17 cellular contexts compared by ENCODE assay signal in the genomic region with DNA sequence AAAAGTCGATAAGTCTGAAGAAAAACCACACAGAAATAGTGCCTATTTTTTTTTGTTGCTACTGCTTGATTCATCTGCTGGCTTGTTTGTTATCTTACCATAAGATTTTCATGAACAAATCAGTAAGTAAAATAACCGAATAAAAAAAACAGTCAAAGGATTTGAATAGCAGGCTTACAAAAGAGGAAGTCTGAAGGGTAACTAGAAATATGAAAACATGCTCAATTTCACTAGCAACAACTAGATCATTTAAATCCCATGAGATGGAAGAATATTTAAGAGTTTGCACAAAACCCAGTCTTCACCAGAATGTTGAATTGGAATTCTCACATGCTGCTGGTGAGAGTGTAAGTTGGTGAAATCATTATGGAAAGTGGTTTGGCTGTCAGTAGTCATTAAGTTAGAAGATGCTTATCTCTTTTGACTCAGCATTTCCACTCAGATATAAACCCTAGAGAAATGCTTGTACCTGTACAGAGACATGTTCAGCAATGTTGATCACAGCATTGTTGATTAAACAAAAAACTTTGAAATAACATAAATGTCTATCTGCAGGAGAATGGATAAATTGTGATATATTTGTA.
DNase-seq lines count a peak whose midpoint lies in the region; ATAC-seq and TF ChIP-seq lines count a peak whose summit lies in the region.
"Had no signal": no experiment of that assay in that cellular context is flagged by ENCODE, and none has a peak within 500 bp of the region (broad histone marks: within the 10 kb centered on the region; RNA-seq: fewer than 3 reads in every experiment).

No MANE protein-coding gene starts in this region.

- no peaks in the 10 kb centered on the region for H3K79me2 ChIP-seq in mesendoderm (ENCODE audit: control insufficient read depth, insufficient read depth, low read length)

- no peak for TF ChIP-seq CTCF in psoas muscle (IDR thresholded peaks at IDR 0.05)

- no peak overlapping the region for H3K4me3 ChIP-seq in mesendoderm (ENCODE audit: low read length)
- H3K4me3 ChIP-seq in psoas muscle, result no peak overlapping the region
- H3K4me3 ChIP-seq: A549, cardiac muscle cell had no signal

- H3K27me3 Mint-ChIP-seq in activated CD8-positive, alpha-beta memory T cell treated with anti-CD3 and anti-CD28 coated beads, Interleukin-2, amount 10 ng/mL, durations not matched to agents 7 days and 5 days, result no peaks in the 10 kb centered on the region
- no peaks in the 10 kb centered on the region for H3K27me3 Mint-ChIP-seq in activated T-helper 17 cell treated with anti-CD3 and anti-CD28 coated beads, Interleukin-2, amount 50 U/mL, for 72 hours
- H3K27me3 Mint-ChIP-seq: naive B cell had no signal

- H3K9me3 Mint-ChIP-seq in activated CD8-positive, alpha-beta memory T cell treated with anti-CD3 and anti-CD28 coated beads, Interleukin-2, amount 10 ng/mL, durations not matched to agents 7 days and 5 days (ENCODE audit: low read depth), result no peaks in the 10 kb centered on the region
- no peaks in the 10 kb centered on the region for H3K9me3 Mint-ChIP-seq in activated T-helper 17 cell treated with anti-CD3 and anti-CD28 coated beads, Interleukin-2, amount 50 U/mL, for 72 hours

- no peak overlapping the region for H3K23ac ChIP-seq in mesendoderm (ENCODE audit: low read length)

- H2AK5ac ChIP-seq in mesendoderm (ENCODE audit: low read length), result no peak overlapping the region

- H3K79me1 ChIP-seq in mesendoderm (ENCODE audit: low read length), result no peaks in the 10 kb centered on the region

- H3K4me3 Mint-ChIP-seq in activated CD8-positive, alpha-beta memory T cell treated with anti-CD3 and anti-CD28 coated beads, Interleukin-2, amount 10 ng/mL, durations not matched to agents 7 days and 5 days, result no peak overlapping the region
- no peak overlapping the region for H3K4me3 Mint-ChIP-seq in activated T-helper 17 cell treated with anti-CD3 and anti-CD28 coated beads, Interleukin-2, amount 50 U/mL, for 72 hours
- H3K4me3 Mint-ChIP-seq: naive B cell had no signal

- no peak for DNase-seq in activated CD8-positive, alpha-beta memory T cell treated with anti-CD3 and anti-CD28 coated beads, Interleukin-2, amount 10 ng/mL, durations not matched to agents 7 days and 5 days
- DNase-seq in activated CD8-positive, alpha-beta memory T cell treated with anti-CD3 and anti-CD28 coated beads, Interleukin-2, amount 50 U/mL, for 4 hours, result no peak
- DNase-seq in mesendoderm, result peak; percentile 75
- DNase-seq in psoas muscle, result no peak
- DNase-seq in stimulated activated CD4-positive, alpha-beta T cell treated with anti-CD3 and anti-CD28 coated beads, Interleukin-2, amount 100 ng/mL, for 24 hours, result no peak
- DNase-seq: Calu3; left cardiac atrium; naive B cell; NCI-H1417; NCI-H2227 treated with DMSO at 0.1 percent for 48 hours; retina; stimulated activated CD4-positive, alpha-beta T cell treated with anti-CD3 and anti-CD28 coated beads, Interleukin-1b, Interleukin-23, amount 100 ng/mL, for 48 hours had no signal

- no peak overlapping the region for H3K18ac ChIP-seq in mesendoderm (ENCODE audit: low read length)

- H3K4me1 ChIP-seq in mesendoderm (ENCODE audit: control insufficient read depth, low read depth, low read length) (no peaks in the 10 kb centered on the region), psoas muscle (no peaks in the 10 kb centered on the region)
- H3K4me1 ChIP-seq: A549 had no signal

- no peak overlapping the region for H3K9ac ChIP-seq in mesendoderm (ENCODE audit: low read length)

- no peak overlapping the region for H3K27ac Mint-ChIP-seq in activated CD8-positive, alpha-beta memory T cell treated with anti-CD3 and anti-CD28 coated beads, Interleukin-2, amount 10 ng/mL, durations not matched to agents 7 days and 5 days
- H3K27ac Mint-ChIP-seq in activated T-helper 17 cell treated with anti-CD3 and anti-CD28 coated beads, Interleukin-2, amount 50 U/mL, for 72 hours, result no peak overlapping the region

- no peaks in the 10 kb centered on the region for H3K9me3 ChIP-seq in psoas muscle
- H3K9me3 ChIP-seq: A549 had no signal

- no peak overlapping the region for H3K27ac ChIP-seq in mesendoderm (ENCODE audit: low read depth, low read length)
- H3K27ac ChIP-seq in psoas muscle, result no peak overlapping the region
- H3K27ac ChIP-seq: A549, cardiac muscle cell had no signal

- no peaks in the 10 kb centered on the region for H3K36me3 ChIP-seq in mesendoderm (ENCODE audit: control insufficient read depth, insufficient read depth, low read length)
- no peaks in the 10 kb centered on the region for H3K36me3 ChIP-seq in psoas muscle (ENCODE audit: insufficient read depth in 1 of 2, low read depth in 1 of 2)

- no peak overlapping the region for H3K56ac ChIP-seq in mesendoderm (ENCODE audit: low read length)

- CTCF ChIA-PET in activated CD8-positive, alpha-beta memory T cell treated with anti-CD3 and anti-CD28 coated beads, Interleukin-2, amount 10 ng/mL, durations not matched to agents 7 days and 5 days (lab: Charles Lee), result no interaction called here

- no peak overlapping the region for H4K5ac ChIP-seq in mesendoderm (ENCODE audit: low read length)

- ATAC-seq in activated CD8-positive, alpha-beta memory T cell treated with anti-CD3 and anti-CD28 coated beads, Interleukin-2, amount 10 ng/mL, durations not matched to agents 7 days and 5 days, result peak; percentile 51
- ATAC-seq in HG02973 (IDR thresholded peaks at IDR 0.05; ENCODE audit: unreplicated experiment), result peak; percentile 72
- peak; percentile 43 for ATAC-seq in activated T-helper 17 cell treated with anti-CD3 and anti-CD28 coated beads, Interleukin-2, amount 50 U/mL, for 72 hours (replicated peaks)
- ATAC-seq in psoas muscle, result no peak
- no peak for ATAC-seq in HG02970 (IDR thresholded peaks at IDR 0.05; ENCODE audit: low FRiP score, unreplicated experiment)
- ATAC-seq: A549, left cardiac atrium had no signal

- no peak overlapping the region for H3K4me2 ChIP-seq in mesendoderm (ENCODE audit: low read length)
- H3K4me2 ChIP-seq: A549 had no signal

- H3K27me3 ChIP-seq in mesendoderm (ENCODE audit: insufficient read depth, low read length, poor library complexity) (no peaks in the 10 kb centered on the region), psoas muscle (ENCODE audit: insufficient read depth in 3 of 3, low read length in 2 of 3) (no peaks in the 10 kb centered on the region)
- H3K27me3 ChIP-seq: cardiac muscle cell had no signal

- no peak overlapping the region for H2BK120ac ChIP-seq in mesendoderm (ENCODE audit: low read depth, low read length)

- H3K4ac ChIP-seq in mesendoderm (ENCODE audit: low read depth, low read length), result no peak overlapping the region

- WGBS in mesendoderm (ENCODE audit: extremely low coverage, insufficient coverage, low lambda C conversion rate), result no CpG with 5 or more reads among the region's 2 CpGs
- 88 to 91% (median 89%) methylated on average over 2 of the region's 2 CpGs for WGBS in psoas muscle, 3 donors

- H4K8ac ChIP-seq in mesendoderm (ENCODE audit: low read depth, low read length), result no peak overlapping the region

- intact Hi-C loops in psoas muscle (cut with DNase I), result no loop called here

- peaks cover 3% of the 10 kb centered on the region for H3K36me3 Mint-ChIP-seq in activated CD8-positive, alpha-beta memory T cell treated with anti-CD3 and anti-CD28 coated beads, Interleukin-2, amount 10 ng/mL, durations not matched to agents 7 days and 5 days
- no peaks in the 10 kb centered on the region for H3K36me3 Mint-ChIP-seq in activated T-helper 17 cell treated with anti-CD3 and anti-CD28 coated beads, Interleukin-2, amount 50 U/mL, for 72 hours (ENCODE audit: low read depth)
- H3K36me3 Mint-ChIP-seq: naive B cell had no signal

- H2BK5ac ChIP-seq in mesendoderm (ENCODE audit: low read length), result no peak overlapping the region

- peaks cover 10% of the 10 kb centered on the region for H3K4me1 Mint-ChIP-seq in activated CD8-positive, alpha-beta memory T cell treated with anti-CD3 and anti-CD28 coated beads, Interleukin-2, amount 10 ng/mL, durations not matched to agents 7 days and 5 days
- H3K4me1 Mint-ChIP-seq in activated T-helper 17 cell treated with anti-CD3 and anti-CD28 coated beads, Interleukin-2, amount 50 U/mL, for 72 hours, result no peaks in the 10 kb centered on the region

- H2BK15ac ChIP-seq in mesendoderm (replicated peaks; ENCODE audit: low read depth), result no peak overlapping the region

Comparison
In these comparisons a context has a peak if more than half of its experiments do, and no peak if none do; other contexts are left out.
1. ATAC-seq: peak in activated CD8-positive, alpha-beta memory T cell treated with anti-CD3 and anti-CD28 coated beads, Interleukin-2, amount 10 ng/mL, durations not matched to agents 7 days and 5 days (single experiment), HG02973 (single experiment) and activated T-helper 17 cell treated with anti-CD3 and anti-CD28 coated beads, Interleukin-2, amount 50 U/mL, for 72 hours (single experiment); none in psoas muscle (0 of 4) and HG02970 (single experiment).